ENCODE assay signal across 9 cellular contexts in genomic region chr6:153130515-153131036, GRCh38. TPM values are rescaled to one million over a fixed set of nuclear protein-coding genes. Genes with fewer than 3 reads are reported as not detected.
DNase-seq lines count a peak whose midpoint lies in the region; ATAC-seq and TF ChIP-seq lines count a peak whose summit lies in the region.
"Had no signal": no experiment of that assay in that cellular context is flagged by ENCODE, and none has a peak within 500 bp of the region (broad histone marks: within the 10 kb centered on the region; RNA-seq: fewer than 3 reads in every experiment).

No MANE protein-coding gene starts in this region.

- H3K4me3 Mint-ChIP-seq in progenitor cell of endocrine pancreas (ENCODE audit: low read depth) = peak overlapping the region; percentile 84

- no peak for TF ChIP-seq CTCF in VCaP (conservative IDR thresholded peaks at IDR 0.05)
- TF ChIP-seq CTCF in progenitor cell of endocrine pancreas (IDR thresholded peaks at IDR 0.05; ENCODE audit: unreplicated experiment) = no peak

- H3K9me3 Mint-ChIP-seq in progenitor cell of endocrine pancreas (ENCODE audit: low read depth) = no peaks in the 10 kb centered on the region

- no peaks in the 10 kb centered on the region for H3K36me3 Mint-ChIP-seq in progenitor cell of endocrine pancreas (ENCODE audit: insufficient read depth)

- peak overlapping the region; percentile 81 for H3K27ac ChIP-seq in VCaP

- peaks cover 72% of the 10 kb centered on the region for H3K27me3 Mint-ChIP-seq in progenitor cell of endocrine pancreas

- H3K4me1 Mint-ChIP-seq in progenitor cell of endocrine pancreas (ENCODE audit: low read depth) = peaks cover 7% of the 10 kb centered on the region

- peak overlapping the region; percentile 68 for H3K27ac Mint-ChIP-seq in progenitor cell of endocrine pancreas

- ATAC-seq in HG02588 (IDR thresholded peaks at IDR 0.05; ENCODE audit: unreplicated experiment) = peak; percentile 23

- DNase-seq in NCI-H2171 treated with DMSO at 0.1 percent for 48 hours (lab: John Stamatoyannopoulos, UW) (peak; percentile 29), NCI-H2171 (lab: John Stamatoyannopoulos, UW) (no peak), germinal center (ENCODE audit: low spot score) (peak; percentile 3), progenitor cell of endocrine pancreas (ENCODE audit: low spot score, unreplicated experiment) (peak; percentile 22), glomerular visceral epithelial cell (ENCODE audit: extremely low spot score) (no peak)
- DNase-seq in effector CD8-positive, alpha-beta T cell (lab: John Stamatoyannopoulos, UW) = no peak
- DNase-seq: DND-41 had no signal

RNA-seq across cellular contexts. Expression of gene RGS17, which starts 0.5 kb away (rescaled TPM):
- 1.7 and 2.6 TPM in 2 replicates for total RNA-seq in progenitor cell of endocrine pancreas

Comparison
In these comparisons a context has a peak if more than half of its experiments do, and no peak if none do; other contexts are left out.
1. DNase-seq: peak in NCI-H2171 treated with DMSO at 0.1 percent for 48 hours (single experiment), germinal center (single experiment) and progenitor cell of endocrine pancreas (single experiment); none in NCI-H2171 (single experiment), glomerular visceral epithelial cell (single experiment) and effector CD8-positive, alpha-beta T cell (single experiment).